ENCODE assay signal across 19 cellular contexts in the genomic region with DNA sequence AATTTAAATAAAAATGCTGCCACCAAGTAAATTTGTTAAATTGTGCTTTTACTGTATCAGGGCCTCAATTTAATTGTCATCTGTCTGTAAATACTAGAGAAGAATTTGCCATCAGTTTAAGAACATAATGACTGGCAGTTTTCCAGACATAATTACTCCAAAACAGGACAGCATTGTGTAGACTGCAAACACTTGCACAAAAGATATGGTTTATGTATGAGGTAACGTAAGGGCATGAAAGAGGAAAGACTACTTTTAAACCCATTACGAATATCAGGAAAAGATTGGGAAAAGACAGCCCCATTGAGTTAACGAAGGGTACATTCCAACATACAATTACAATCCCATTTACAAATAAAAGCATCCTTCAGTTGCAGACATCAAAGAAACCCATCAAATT. TPM values are rescaled to one million over a fixed set of nuclear protein-coding genes. Genes with fewer than 3 reads are reported as not detected.
DNase-seq lines count a peak whose midpoint lies in the region; ATAC-seq and TF ChIP-seq lines count a peak whose summit lies in the region.
"Had no signal": no experiment of that assay in that cellular context is flagged by ENCODE, and none has a peak within 500 bp of the region (broad histone marks: within the 10 kb centered on the region; RNA-seq: fewer than 3 reads in every experiment).

No MANE protein-coding gene starts in this region.

- intact Hi-C loops in posterior vena cava (cut with DNase I) (no loop called here), Right ventricle myocardium inferior (cut with DNase I) (no loop called here)

- no peak overlapping the region for H3K4me3 ChIP-seq in WERI-Rb-1 (ENCODE audit: low read depth, low read length)
- H3K4me3 ChIP-seq: BLaER1, vagina had no signal

- no peak for TF ChIP-seq CTCF in WERI-Rb-1 (IDR thresholded peaks at IDR 0.05; ENCODE audit: low read depth, low read length)

- H3K36me3 ChIP-seq in WERI-Rb-1 = no peaks in the 10 kb centered on the region
- H3K36me3 ChIP-seq: BLaER1, vagina had no signal

- DNase-seq in NCI-H2171 treated with DMSO at 0.1 percent for 48 hours (lab: John Stamatoyannopoulos, UW) (peak; percentile 32), NCI-H2171 (lab: John Stamatoyannopoulos, UW) (no peak), NCI-H146 treated with DMSO at 0.1 percent for 48 hours (lab: John Stamatoyannopoulos, UW; ENCODE audit: unreplicated experiment) (peak; percentile 92), SW480 (ENCODE audit: low spot score) (peak; percentile 67), pons (ENCODE audit: low spot score) (peak; percentile 87), posterior vena cava (ENCODE audit: low spot score) (no peak), Right ventricle myocardium inferior (ENCODE audit: missing footprints) (no peak), WERI-Rb-1 (no peak)
- DNase-seq: activated CD4-positive, alpha-beta T cell treated with anti-CD3 and anti-CD28 coated beads, Interleukin-2, amount 50 U/mL, for 1 hour; activated CD8-positive, alpha-beta memory T cell treated with anti-CD3 and anti-CD28 coated beads, Interleukin-2, amount 50 U/mL, for 48 hours; activated effector memory CD4-positive, alpha-beta T cell treated with Interleukin-2 at 50 U/mL for 16 hours; cortex of kidney; NCI-H187; NCI-H526; OCI-M1; SHP77 treated with DMSO at 0.1 percent for 48 hours had no signal

- H3K27ac ChIP-seq in WERI-Rb-1 = no peak overlapping the region
- H3K27ac ChIP-seq: BLaER1, vagina had no signal

- H3K9me3 ChIP-seq in WERI-Rb-1 (ENCODE audit: severe bottlenecking) = peaks cover 9% of the 10 kb centered on the region
- H3K9me3 ChIP-seq: vagina had no signal

- H3K27me3 ChIP-seq in WERI-Rb-1 (ENCODE audit: insufficient read depth, low read depth, severe bottlenecking) = no peaks in the 10 kb centered on the region
- H3K27me3 ChIP-seq: BLaER1, vagina had no signal

- ATAC-seq in Right ventricle myocardium inferior = no peak
- ATAC-seq: sciatic nerve had no signal

RNA-seq across cellular contexts. Expression of a gene that starts 59.8 kb away (rescaled TPM):
- total RNA-seq in posterior vena cava (10 to 100 TPM; 47.6 TPM), Right ventricle myocardium inferior (31.1 TPM)

Comparison
In these comparisons a context has a peak if more than half of its experiments do, and no peak if none do; other contexts are left out.
1. DNase-seq: peak in NCI-H2171 treated with DMSO at 0.1 percent for 48 hours (single experiment), NCI-H146 treated with DMSO at 0.1 percent for 48 hours (single experiment), SW480 (single experiment) and pons (single experiment); none in NCI-H2171 (single experiment), posterior vena cava (single experiment), Right ventricle myocardium inferior (single experiment) and WERI-Rb-1 (single experiment).